ENCODE assay signal across 10 cellular contexts in the genomic region with DNA sequence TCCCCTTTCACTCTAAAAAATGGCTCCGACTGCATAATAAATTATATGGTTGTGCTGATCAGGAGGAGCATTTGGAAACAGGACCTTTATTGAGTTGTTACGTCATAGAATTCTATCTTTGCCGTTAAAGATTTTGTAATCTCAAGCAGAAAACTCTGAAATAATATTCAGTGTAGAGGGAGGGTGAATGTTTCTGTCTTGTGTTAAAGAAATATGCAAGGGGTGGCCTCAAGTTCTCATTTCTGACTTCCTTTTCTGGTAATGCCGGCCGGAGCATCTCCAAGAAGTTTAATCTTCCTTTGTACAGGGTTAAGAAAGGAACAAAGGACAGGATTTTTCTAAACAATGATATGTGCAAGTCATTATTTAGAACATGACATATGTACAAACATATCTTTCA.
DNase-seq lines count a peak whose midpoint lies in the region; ATAC-seq, FAIRE-seq and TF ChIP-seq lines count a peak whose summit lies in the region.
"Had no signal": no experiment of that assay in that cellular context is flagged by ENCODE, and none has a peak within 500 bp of the region (broad histone marks: within the 10 kb centered on the region; RNA-seq: fewer than 3 reads in every experiment).

No MANE protein-coding gene starts in this region.

- peak overlapping the region; percentile 18 for H3K4me3 Mint-ChIP-seq in astrocyte (ENCODE audit: unreplicated experiment)
- H3K4me3 Mint-ChIP-seq: activated naive CD8-positive, alpha-beta T cell treated with anti-CD3 and anti-CD28 coated beads, Interleukin-2, amount 10 ng/mL, durations not matched to agents 7 days and 5 days had no signal

- TF ChIP-seq POLR2A in vagina (IDR thresholded peaks at IDR 0.05) (no peak), lower leg skin (IDR thresholded peaks at IDR 0.05) (no peak)

- H4K20me1 ChIP-seq in astrocyte (ENCODE audit: insufficient read depth, low read length), result no peaks in the 10 kb centered on the region

- H3K4me3 ChIP-seq in right atrium auricular region (no peak overlapping the region), astrocyte (ENCODE audit: insufficient read depth, low read depth, low read length) (no peak overlapping the region), mesendoderm (ENCODE audit: low read length) (no peak overlapping the region), vagina (no peak overlapping the region), lower leg skin (ENCODE audit: low read depth, poor library complexity, severe bottlenecking) (no peak overlapping the region)

- H2BK5ac ChIP-seq in mesendoderm (ENCODE audit: low read length), result no peak overlapping the region

- H3K27me3 ChIP-seq in right atrium auricular region, result no peaks in the 10 kb centered on the region
- no peaks in the 10 kb centered on the region for H3K27me3 ChIP-seq in astrocyte (ENCODE audit: insufficient read depth, low read length)
- H3K27me3 ChIP-seq in mesendoderm (ENCODE audit: insufficient read depth, low read length, poor library complexity), result no peaks in the 10 kb centered on the region
- H3K27me3 ChIP-seq in vagina, result no peaks in the 10 kb centered on the region

- H2BK120ac ChIP-seq in mesendoderm (ENCODE audit: low read depth, low read length), result peak overlapping the region; percentile 51

- H3K27ac ChIP-seq in right atrium auricular region (peak overlapping the region; percentile 56 to 64), astrocyte (ENCODE audit: low read depth, low read length) (peak overlapping the region; percentile 61), mesendoderm (ENCODE audit: low read depth, low read length) (no peak overlapping the region), vagina (peak overlapping the region; percentile 55)

- peak overlapping the region; percentile 84 for H3K27ac Mint-ChIP-seq in astrocyte (ENCODE audit: unreplicated experiment)
- H3K27ac Mint-ChIP-seq: activated naive CD8-positive, alpha-beta T cell treated with anti-CD3 and anti-CD28 coated beads, Interleukin-2, amount 10 ng/mL, durations not matched to agents 7 days and 5 days had no signal

- H2AK5ac ChIP-seq in mesendoderm (ENCODE audit: low read length), result no peak overlapping the region

- no peaks in the 10 kb centered on the region for H3K36me3 ChIP-seq in right atrium auricular region
- no peaks in the 10 kb centered on the region for H3K36me3 ChIP-seq in astrocyte (ENCODE audit: insufficient read depth, low read length)
- H3K36me3 ChIP-seq in mesendoderm (ENCODE audit: control insufficient read depth, insufficient read depth, low read length), result no peaks in the 10 kb centered on the region
- H3K36me3 ChIP-seq in vagina, result no peaks in the 10 kb centered on the region

- peaks cover 0 to 43% of the 10 kb centered on the region in 2 donors for H3K4me1 ChIP-seq in right atrium auricular region
- peaks cover 38% of the 10 kb centered on the region for H3K4me1 ChIP-seq in astrocyte (ENCODE audit: insufficient read depth, low read length)
- peaks cover 11% of the 10 kb centered on the region for H3K4me1 ChIP-seq in mesendoderm (ENCODE audit: control insufficient read depth, low read depth, low read length)
- H3K4me1 ChIP-seq in vagina, result peaks cover 52% of the 10 kb centered on the region

- H2AFZ ChIP-seq in astrocyte (ENCODE audit: low read depth, low read length), result no peak overlapping the region

- intact Hi-C loops in left ventricle myocardium superior (cut with micrococcal nuclease) (no loop called here), vagina (cut with DNase I) (loop anchor here (5.0 kb wide), 1 partner anchor 288 kb away; the partner anchor contains the start of gene SLC38A2), lower leg skin (cut with DNase I; ENCODE audit: low total_unique reads) (loop anchor here (10.0 kb wide), 1 partner anchor 506 kb away; no protein-coding TSS in a partner anchor)

- no CpG with 5 or more reads among the region's 5 CpGs for WGBS in mesendoderm (ENCODE audit: extremely low coverage, insufficient coverage, low lambda C conversion rate)
- 19 to 20% methylated on average over 5 of the region's 5 CpGs for WGBS in lower leg skin, 2 donors

- no peak overlapping the region for H3K18ac ChIP-seq in mesendoderm (ENCODE audit: low read length)

- H3K9me3 Mint-ChIP-seq in astrocyte (ENCODE audit: unreplicated experiment), result no peaks in the 10 kb centered on the region
- H3K9me3 Mint-ChIP-seq: activated naive CD8-positive, alpha-beta T cell treated with anti-CD3 and anti-CD28 coated beads, Interleukin-2, amount 10 ng/mL, durations not matched to agents 7 days and 5 days had no signal

- peaks cover 60% of the 10 kb centered on the region for H3K4me1 Mint-ChIP-seq in astrocyte (ENCODE audit: low read depth, unreplicated experiment)

- no peak overlapping the region for H4K8ac ChIP-seq in mesendoderm (ENCODE audit: low read depth, low read length)

- no peak for TF ChIP-seq CTCF in right atrium auricular region (IDR thresholded peaks at IDR 0.05)
- no peak for TF ChIP-seq CTCF in astrocyte (IDR thresholded peaks at IDR 0.05; ENCODE audit: insufficient read depth, low read depth, low read length)
- TF ChIP-seq CTCF in vagina (IDR thresholded peaks at IDR 0.05), result no peak
- no peak for TF ChIP-seq CTCF in lower leg skin (IDR thresholded peaks at IDR 0.05)

- H3K36me3 Mint-ChIP-seq in astrocyte (ENCODE audit: low read depth, unreplicated experiment), result no peaks in the 10 kb centered on the region
- H3K36me3 Mint-ChIP-seq: activated naive CD8-positive, alpha-beta T cell treated with anti-CD3 and anti-CD28 coated beads, Interleukin-2, amount 10 ng/mL, durations not matched to agents 7 days and 5 days had no signal

- H3K4me2 ChIP-seq in astrocyte (ENCODE audit: low read length) (peak overlapping the region; percentile 23), mesendoderm (ENCODE audit: low read length) (no peak overlapping the region)

- H4K5ac ChIP-seq in mesendoderm (ENCODE audit: low read length), result no peak overlapping the region

- H3K23ac ChIP-seq in mesendoderm (ENCODE audit: low read length), result no peak overlapping the region

- H3K9me3 ChIP-seq in right atrium auricular region (no peaks in the 10 kb centered on the region), astrocyte (ENCODE audit: insufficient read depth, low read depth, low read length) (no peaks in the 10 kb centered on the region), vagina (no peaks in the 10 kb centered on the region)

- no peak for FAIRE-seq in astrocyte (lab: Jason Lieb, UNC)
- FAIRE-seq: small intestine had no signal

- H3K79me2 ChIP-seq in astrocyte (ENCODE audit: insufficient read depth, low read length), result no peaks in the 10 kb centered on the region
- no peaks in the 10 kb centered on the region for H3K79me2 ChIP-seq in mesendoderm (ENCODE audit: control insufficient read depth, insufficient read depth, low read length)

- no peak overlapping the region for H3K4ac ChIP-seq in mesendoderm (ENCODE audit: low read depth, low read length)

- no peaks in the 10 kb centered on the region for H3K79me1 ChIP-seq in mesendoderm (ENCODE audit: low read length)

- peak overlapping the region; percentile 30 for H3K56ac ChIP-seq in mesendoderm (ENCODE audit: low read length)

- ATAC-seq in left ventricle myocardium superior, result no peak
- ATAC-seq in HG02798 (IDR thresholded peaks at IDR 0.05; ENCODE audit: poor library complexity, unreplicated experiment), result no peak
- ATAC-seq in GM18873 (IDR thresholded peaks at IDR 0.05; ENCODE audit: low FRiP score, unreplicated experiment), result no peak

- H3K9ac ChIP-seq in astrocyte (ENCODE audit: low read length), result peak overlapping the region; percentile 38
- H3K9ac ChIP-seq in mesendoderm (ENCODE audit: low read length), result no peak overlapping the region

- no peak for DNase-seq in right atrium auricular region (ENCODE audit: low spot score)
- DNase-seq in left ventricle myocardium superior, result no peak
- no peak for DNase-seq in astrocyte (ENCODE audit: low read depth)
- DNase-seq in mesendoderm, result no peak
- DNase-seq in vagina (ENCODE audit: extremely low spot score in 2 of 2), result no peak
- no peak for DNase-seq in lower leg skin (ENCODE audit: low spot score in 2 of 2)
- DNase-seq: activated naive CD8-positive, alpha-beta T cell treated with anti-CD3 and anti-CD28 coated beads, Interleukin-2, amount 10 ng/mL, durations not matched to agents 7 days and 5 days had no signal

- peak overlapping the region; percentile 88 for H2BK15ac ChIP-seq in mesendoderm (replicated peaks; ENCODE audit: low read depth)

- H3K27me3 Mint-ChIP-seq in astrocyte (ENCODE audit: low read depth, unreplicated experiment), result no peaks in the 10 kb centered on the region
- H3K27me3 Mint-ChIP-seq: activated naive CD8-positive, alpha-beta T cell treated with anti-CD3 and anti-CD28 coated beads, Interleukin-2, amount 10 ng/mL, durations not matched to agents 7 days and 5 days had no signal
